ENCODE assay signal across 1 cellular context in genomic region chr5:138352071-138352721, GRCh38.
A peak's percentile ranks its signal among the peaks of the same experiment; 100 is the strongest.
TF ChIP-seq lines count a peak whose summit lies in the region.

A gene with protein sequence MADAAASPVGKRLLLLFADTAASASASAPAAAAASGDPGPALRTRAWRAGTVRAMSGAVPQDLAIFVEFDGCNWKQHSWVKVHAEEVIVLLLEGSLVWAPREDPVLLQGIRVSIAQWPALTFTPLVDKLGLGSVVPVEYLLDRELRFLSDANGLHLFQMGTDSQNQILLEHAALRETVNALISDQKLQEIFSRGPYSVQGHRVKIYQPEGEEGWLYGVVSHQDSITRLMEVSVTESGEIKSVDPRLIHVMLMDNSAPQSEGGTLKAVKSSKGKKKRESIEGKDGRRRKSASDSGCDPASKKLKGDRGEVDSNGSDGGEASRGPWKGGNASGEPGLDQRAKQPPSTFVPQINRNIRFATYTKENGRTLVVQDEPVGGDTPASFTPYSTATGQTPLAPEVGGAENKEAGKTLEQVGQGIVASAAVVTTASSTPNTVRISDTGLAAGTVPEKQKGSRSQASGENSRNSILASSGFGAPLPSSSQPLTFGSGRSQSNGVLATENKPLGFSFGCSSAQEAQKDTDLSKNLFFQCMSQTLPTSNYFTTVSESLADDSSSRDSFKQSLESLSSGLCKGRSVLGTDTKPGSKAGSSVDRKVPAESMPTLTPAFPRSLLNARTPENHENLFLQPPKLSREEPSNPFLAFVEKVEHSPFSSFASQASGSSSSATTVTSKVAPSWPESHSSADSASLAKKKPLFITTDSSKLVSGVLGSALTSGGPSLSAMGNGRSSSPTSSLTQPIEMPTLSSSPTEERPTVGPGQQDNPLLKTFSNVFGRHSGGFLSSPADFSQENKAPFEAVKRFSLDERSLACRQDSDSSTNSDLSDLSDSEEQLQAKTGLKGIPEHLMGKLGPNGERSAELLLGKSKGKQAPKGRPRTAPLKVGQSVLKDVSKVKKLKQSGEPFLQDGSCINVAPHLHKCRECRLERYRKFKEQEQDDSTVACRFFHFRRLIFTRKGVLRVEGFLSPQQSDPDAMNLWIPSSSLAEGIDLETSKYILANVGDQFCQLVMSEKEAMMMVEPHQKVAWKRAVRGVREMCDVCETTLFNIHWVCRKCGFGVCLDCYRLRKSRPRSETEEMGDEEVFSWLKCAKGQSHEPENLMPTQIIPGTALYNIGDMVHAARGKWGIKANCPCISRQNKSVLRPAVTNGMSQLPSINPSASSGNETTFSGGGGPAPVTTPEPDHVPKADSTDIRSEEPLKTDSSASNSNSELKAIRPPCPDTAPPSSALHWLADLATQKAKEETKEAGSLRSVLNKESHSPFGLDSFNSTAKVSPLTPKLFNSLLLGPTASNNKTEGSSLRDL (N-terminal part only) (plus strand): TSS chr5:138352685. CDS start chr5:138352796, 111 bp downstream.

TF ChIP-seq in GM12878, 131 proteins besides CTCF, POLR2A, EP300 and RAD21 (continued from another document and continues in another):
- TF ChIP-seq RUNX3 (IDR thresholded peaks at IDR 0.05; ENCODE audit: low read length) (peak; percentile 78), MEF2A (IDR thresholded peaks at IDR 0.05; ENCODE audit: insufficient read depth, low read depth, low read length) (peak; percentile 72), CEBPB (IDR thresholded peaks at IDR 0.05; ENCODE audit: borderline replicate concordance in 1 of 2, low read depth in 2 of 2, low read length in 2 of 2) (no peak), HDAC2 (IDR thresholded peaks at IDR 0.05) (no peak), BACH1 (IDR thresholded peaks at IDR 0.05; ENCODE audit: borderline replicate concordance) (no peak), MXI1 (IDR thresholded peaks at IDR 0.05; ENCODE audit: low read depth, low read length) (no peak; the same call in 1 of the 2 replicates), GATAD2B (conservative IDR thresholded peaks at IDR 0.05; ENCODE audit: low read depth) (no peak), JUND (IDR thresholded peaks at IDR 0.05; ENCODE audit: low read depth, low read length) (no peak), ASH2L (IDR thresholded peaks at IDR 0.05; ENCODE audit: borderline replicate concordance, low read depth) (no peak), RAD51 (IDR thresholded peaks at IDR 0.05) (no peak), NFXL1 (IDR thresholded peaks at IDR 0.05; ENCODE audit: borderline replicate concordance) (no peak), DPF2 (IDR thresholded peaks at IDR 0.05) (no peak), BRCA1 (IDR thresholded peaks at IDR 0.05; ENCODE audit: low read depth, low read length) (no peak), USF2 (IDR thresholded peaks at IDR 0.05; ENCODE audit: borderline replicate concordance, low read depth, low read length) (no peak), ZNF274 (IDR thresholded peaks at IDR 0.05; ENCODE audit: insufficient read depth, insufficient read length) (no peak), CBFB (IDR thresholded peaks at IDR 0.05; ENCODE audit: low read depth) (no peak), TCF7 (IDR thresholded peaks at IDR 0.05; ENCODE audit: borderline replicate concordance) (no peak), SMC3 (IDR thresholded peaks at IDR 0.05; ENCODE audit: borderline replicate concordance, low read length) (0 out of 2 replicates have a peak, but pooled peaks have one; percentile 25), SPI1 (IDR thresholded peaks at IDR 0.05; ENCODE audit: borderline replicate concordance, insufficient read depth, low read depth, low read length) (peak; percentile 69; the same call in 1 of the 2 replicates), SREBF1 (IDR thresholded peaks at IDR 0.05; ENCODE audit: low read length) (no peak), PAX5 (IDR thresholded peaks at IDR 0.05; ENCODE audit: borderline replicate concordance, low read depth, low read length) (0 out of 2 replicates have a peak, but pooled peaks have one; percentile 16), WRNIP1 (IDR thresholded peaks at IDR 0.05; ENCODE audit: borderline replicate concordance, low read depth, low read length) (no peak), BMI1 (IDR thresholded peaks at IDR 0.05; ENCODE audit: borderline replicate concordance) (no peak), JUNB (IDR thresholded peaks at IDR 0.05) (no peak), ZNF207 (IDR thresholded peaks at IDR 0.05; ENCODE audit: borderline replicate concordance) (0 out of 2 replicates have a peak, but pooled peaks have one; percentile 34), MYB (IDR thresholded peaks at IDR 0.05; ENCODE audit: borderline replicate concordance, low read depth, low read length) (0 out of 2 replicates have a peak, but pooled peaks have one; percentile 48), POLR2AphosphoS5 (IDR thresholded peaks at IDR 0.05; ENCODE audit: low read length) (no peak; the same call in 1 of the 2 replicates), CREM (IDR thresholded peaks at IDR 0.05; ENCODE audit: low read depth) (0 out of 2 replicates have a peak, but pooled peaks have one; percentile 2), FOXK2 (IDR thresholded peaks at IDR 0.05) (no peak), TARDBP (IDR thresholded peaks at IDR 0.05; ENCODE audit: borderline replicate concordance) (no peak), FOS (IDR thresholded peaks at IDR 0.05; ENCODE audit: borderline replicate concordance, extremely low read depth, insufficient read length) (no peak), SREBF2 (IDR thresholded peaks at IDR 0.05; ENCODE audit: low read length) (no peak), SMAD5 (IDR thresholded peaks at IDR 0.05; ENCODE audit: low read depth) (no peak), ZNF217 (IDR thresholded peaks at IDR 0.05) (no peak), EZH2 (IDR thresholded peaks at IDR 0.05; ENCODE audit: borderline replicate concordance, control insufficient read depth, low read depth, low read length) (no peak), SMAD1 (IDR thresholded peaks at IDR 0.05; ENCODE audit: low read depth, partially characterized antibody) (no peak), HDAC6 (IDR thresholded peaks at IDR 0.05; ENCODE audit: unreplicated experiment) (no peak), CHD4 (IDR thresholded peaks at IDR 0.05) (no peak), EGR1 (IDR thresholded peaks at IDR 0.05; ENCODE audit: borderline replicate concordance in 1 of 2, low read depth in 2 of 2, low read length in 2 of 2) (peak in 1 of 2 experiments; percentile 85; a peak in 2 of 3 replicates), KLF5 (IDR thresholded peaks at IDR 0.05; ENCODE audit: partially characterized antibody) (no peak), MYC (IDR thresholded peaks at IDR 0.05; ENCODE audit: insufficient read depth, insufficient read length, insufficient replicate concordance, low read length, severe bottlenecking) (peak; percentile 23)
- TF ChIP-seq, protein P1, sequence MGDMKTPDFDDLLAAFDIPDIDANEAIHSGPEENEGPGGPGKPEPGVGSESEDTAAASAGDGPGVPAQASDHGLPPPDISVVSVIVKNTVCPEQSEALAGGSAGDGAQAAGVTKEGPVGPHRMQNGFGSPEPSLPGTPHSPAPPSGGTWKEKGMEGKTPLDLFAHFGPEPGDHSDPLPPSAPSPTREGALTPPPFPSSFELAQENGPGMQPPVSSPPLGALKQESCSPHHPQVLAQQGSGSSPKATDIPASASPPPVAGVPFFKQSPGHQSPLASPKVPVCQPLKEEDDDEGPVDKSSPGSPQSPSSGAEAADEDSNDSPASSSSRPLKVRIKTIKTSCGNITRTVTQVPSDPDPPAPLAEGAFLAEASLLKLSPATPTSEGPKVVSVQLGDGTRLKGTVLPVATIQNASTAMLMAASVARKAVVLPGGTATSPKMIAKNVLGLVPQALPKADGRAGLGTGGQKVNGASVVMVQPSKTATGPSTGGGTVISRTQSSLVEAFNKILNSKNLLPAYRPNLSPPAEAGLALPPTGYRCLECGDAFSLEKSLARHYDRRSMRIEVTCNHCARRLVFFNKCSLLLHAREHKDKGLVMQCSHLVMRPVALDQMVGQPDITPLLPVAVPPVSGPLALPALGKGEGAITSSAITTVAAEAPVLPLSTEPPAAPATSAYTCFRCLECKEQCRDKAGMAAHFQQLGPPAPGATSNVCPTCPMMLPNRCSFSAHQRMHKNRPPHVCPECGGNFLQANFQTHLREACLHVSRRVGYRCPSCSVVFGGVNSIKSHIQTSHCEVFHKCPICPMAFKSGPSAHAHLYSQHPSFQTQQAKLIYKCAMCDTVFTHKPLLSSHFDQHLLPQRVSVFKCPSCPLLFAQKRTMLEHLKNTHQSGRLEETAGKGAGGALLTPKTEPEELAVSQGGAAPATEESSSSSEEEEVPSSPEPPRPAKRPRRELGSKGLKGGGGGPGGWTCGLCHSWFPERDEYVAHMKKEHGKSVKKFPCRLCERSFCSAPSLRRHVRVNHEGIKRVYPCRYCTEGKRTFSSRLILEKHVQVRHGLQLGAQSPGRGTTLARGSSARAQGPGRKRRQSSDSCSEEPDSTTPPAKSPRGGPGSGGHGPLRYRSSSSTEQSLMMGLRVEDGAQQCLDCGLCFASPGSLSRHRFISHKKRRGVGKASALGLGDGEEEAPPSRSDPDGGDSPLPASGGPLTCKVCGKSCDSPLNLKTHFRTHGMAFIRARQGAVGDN (IDR thresholded peaks at IDR 0.05), result no peak; the same call in 1 of the 2 replicates
- TF ChIP-seq, protein P2, sequence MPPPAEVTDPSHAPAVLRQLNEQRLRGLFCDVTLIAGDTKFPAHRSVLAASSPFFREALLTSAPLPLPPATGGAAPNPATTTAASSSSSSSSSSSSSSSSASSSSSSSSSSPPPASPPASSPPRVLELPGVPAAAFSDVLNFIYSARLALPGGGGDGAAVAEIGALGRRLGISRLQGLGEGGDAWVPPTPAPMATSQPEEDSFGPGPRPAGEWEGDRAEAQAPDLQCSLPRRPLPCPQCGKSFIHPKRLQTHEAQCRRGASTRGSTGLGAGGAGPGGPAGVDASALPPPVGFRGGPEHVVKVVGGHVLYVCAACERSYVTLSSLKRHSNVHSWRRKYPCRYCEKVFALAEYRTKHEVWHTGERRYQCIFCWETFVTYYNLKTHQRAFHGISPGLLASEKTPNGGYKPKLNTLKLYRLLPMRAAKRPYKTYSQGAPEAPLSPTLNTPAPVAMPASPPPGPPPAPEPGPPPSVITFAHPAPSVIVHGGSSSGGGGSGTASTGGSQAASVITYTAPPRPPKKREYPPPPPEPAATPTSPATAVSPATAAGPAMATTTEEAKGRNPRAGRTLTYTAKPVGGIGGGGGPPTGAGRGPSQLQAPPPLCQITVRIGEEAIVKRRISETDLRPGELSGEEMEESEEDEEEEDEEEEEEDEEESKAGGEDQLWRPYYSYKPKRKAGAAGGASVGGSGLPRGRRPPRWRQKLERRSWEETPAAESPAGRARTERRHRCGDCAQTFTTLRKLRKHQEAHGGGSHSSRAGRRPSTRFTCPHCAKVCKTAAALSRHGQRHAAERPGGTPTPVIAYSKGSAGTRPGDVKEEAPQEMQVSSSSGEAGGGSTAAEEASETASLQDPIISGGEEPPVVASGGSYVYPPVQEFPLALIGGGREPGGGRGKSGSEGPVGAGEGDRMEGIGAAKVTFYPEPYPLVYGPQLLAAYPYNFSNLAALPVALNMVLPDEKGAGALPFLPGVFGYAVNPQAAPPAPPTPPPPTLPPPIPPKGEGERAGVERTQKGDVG (CRISPR knock-in tag; IDR thresholded peaks at IDR 0.05), result no peak
- TF ChIP-seq, protein P3, sequence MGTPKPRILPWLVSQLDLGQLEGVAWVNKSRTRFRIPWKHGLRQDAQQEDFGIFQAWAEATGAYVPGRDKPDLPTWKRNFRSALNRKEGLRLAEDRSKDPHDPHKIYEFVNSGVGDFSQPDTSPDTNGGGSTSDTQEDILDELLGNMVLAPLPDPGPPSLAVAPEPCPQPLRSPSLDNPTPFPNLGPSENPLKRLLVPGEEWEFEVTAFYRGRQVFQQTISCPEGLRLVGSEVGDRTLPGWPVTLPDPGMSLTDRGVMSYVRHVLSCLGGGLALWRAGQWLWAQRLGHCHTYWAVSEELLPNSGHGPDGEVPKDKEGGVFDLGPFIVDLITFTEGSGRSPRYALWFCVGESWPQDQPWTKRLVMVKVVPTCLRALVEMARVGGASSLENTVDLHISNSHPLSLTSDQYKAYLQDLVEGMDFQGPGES (IDR thresholded peaks at IDR 0.05), result no peak
- TF ChIP-seq, protein P4, sequence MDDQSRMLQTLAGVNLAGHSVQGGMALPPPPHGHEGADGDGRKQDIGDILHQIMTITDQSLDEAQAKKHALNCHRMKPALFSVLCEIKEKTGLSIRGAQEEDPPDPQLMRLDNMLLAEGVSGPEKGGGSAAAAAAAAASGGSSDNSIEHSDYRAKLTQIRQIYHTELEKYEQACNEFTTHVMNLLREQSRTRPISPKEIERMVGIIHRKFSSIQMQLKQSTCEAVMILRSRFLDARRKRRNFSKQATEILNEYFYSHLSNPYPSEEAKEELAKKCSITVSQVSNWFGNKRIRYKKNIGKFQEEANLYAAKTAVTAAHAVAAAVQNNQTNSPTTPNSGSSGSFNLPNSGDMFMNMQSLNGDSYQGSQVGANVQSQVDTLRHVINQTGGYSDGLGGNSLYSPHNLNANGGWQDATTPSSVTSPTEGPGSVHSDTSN (IDR thresholded peaks at IDR 0.05; ENCODE audit: insufficient replicate concordance, low read depth, low read length), result peak; percentile 35
- TF ChIP-seq, protein P5, sequence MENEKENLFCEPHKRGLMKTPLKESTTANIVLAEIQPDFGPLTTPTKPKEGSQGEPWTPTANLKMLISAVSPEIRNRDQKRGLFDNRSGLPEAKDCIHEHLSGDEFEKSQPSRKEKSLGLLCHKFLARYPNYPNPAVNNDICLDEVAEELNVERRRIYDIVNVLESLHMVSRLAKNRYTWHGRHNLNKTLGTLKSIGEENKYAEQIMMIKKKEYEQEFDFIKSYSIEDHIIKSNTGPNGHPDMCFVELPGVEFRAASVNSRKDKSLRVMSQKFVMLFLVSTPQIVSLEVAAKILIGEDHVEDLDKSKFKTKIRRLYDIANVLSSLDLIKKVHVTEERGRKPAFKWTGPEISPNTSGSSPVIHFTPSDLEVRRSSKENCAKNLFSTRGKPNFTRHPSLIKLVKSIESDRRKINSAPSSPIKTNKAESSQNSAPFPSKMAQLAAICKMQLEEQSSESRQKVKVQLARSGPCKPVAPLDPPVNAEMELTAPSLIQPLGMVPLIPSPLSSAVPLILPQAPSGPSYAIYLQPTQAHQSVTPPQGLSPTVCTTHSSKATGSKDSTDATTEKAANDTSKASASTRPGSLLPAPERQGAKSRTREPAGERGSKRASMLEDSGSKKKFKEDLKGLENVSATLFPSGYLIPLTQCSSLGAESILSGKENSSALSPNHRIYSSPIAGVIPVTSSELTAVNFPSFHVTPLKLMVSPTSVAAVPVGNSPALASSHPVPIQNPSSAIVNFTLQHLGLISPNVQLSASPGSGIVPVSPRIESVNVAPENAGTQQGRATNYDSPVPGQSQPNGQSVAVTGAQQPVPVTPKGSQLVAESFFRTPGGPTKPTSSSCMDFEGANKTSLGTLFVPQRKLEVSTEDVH (IDR thresholded peaks at IDR 0.05; ENCODE audit: low read depth, partially characterized antibody), result no peak
- TF ChIP-seq, protein P6, sequence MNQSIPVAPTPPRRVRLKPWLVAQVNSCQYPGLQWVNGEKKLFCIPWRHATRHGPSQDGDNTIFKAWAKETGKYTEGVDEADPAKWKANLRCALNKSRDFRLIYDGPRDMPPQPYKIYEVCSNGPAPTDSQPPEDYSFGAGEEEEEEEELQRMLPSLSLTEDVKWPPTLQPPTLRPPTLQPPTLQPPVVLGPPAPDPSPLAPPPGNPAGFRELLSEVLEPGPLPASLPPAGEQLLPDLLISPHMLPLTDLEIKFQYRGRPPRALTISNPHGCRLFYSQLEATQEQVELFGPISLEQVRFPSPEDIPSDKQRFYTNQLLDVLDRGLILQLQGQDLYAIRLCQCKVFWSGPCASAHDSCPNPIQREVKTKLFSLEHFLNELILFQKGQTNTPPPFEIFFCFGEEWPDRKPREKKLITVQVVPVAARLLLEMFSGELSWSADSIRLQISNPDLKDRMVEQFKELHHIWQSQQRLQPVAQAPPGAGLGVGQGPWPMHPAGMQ (IDR thresholded peaks at IDR 0.05; ENCODE audit: borderline replicate concordance), result no peak
